1 cellular context compared by ENCODE assay signal in genomic region chr20:47021850-47022249, GRCh38.
TF ChIP-seq lines count a peak whose summit lies in the region.

No MANE protein-coding gene starts in this region.

TF ChIP-seq in HepG2, 621 proteins besides CTCF, POLR2A, EP300 and RAD21 (continued from another document and continues in another):
- TF ChIP-seq ZNF503 (CRISPR knock-in tag; IDR thresholded peaks at IDR 0.05), result 0 out of 2 replicates have a peak, but pooled peaks have one; percentile 34
- TF ChIP-seq REXO4 (CRISPR knock-in tag; IDR thresholded peaks at IDR 0.05; ENCODE audit: borderline replicate concordance), result no peak
- no peak; the same call in 1 of the 2 replicates for TF ChIP-seq HHEX (CRISPR knock-in tag; IDR thresholded peaks at IDR 0.05)
- TF ChIP-seq, protein P1, sequence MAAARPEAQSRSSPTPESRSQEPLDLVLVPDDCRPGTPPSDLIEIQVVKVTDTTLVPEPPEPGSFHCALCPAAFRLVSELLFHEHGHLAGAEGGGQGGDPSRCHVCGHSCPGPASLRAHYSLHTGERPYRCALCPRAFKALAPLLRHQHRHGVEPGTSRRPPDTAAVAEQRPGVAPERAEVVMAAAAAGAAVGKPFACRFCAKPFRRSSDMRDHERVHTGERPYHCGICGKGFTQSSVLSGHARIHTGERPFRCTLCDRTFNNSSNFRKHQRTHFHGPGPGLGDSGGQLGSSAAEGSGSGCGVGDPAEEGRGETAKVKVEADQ (CRISPR knock-in tag; IDR thresholded peaks at IDR 0.05; ENCODE audit: borderline replicate concordance), result no peak
- no peak for TF ChIP-seq LCORL (IDR thresholded peaks at IDR 0.05)
- 0 out of 2 replicates have a peak, but pooled peaks have one; percentile 30 for TF ChIP-seq LCORL (CRISPR knock-in tag; IDR thresholded peaks at IDR 0.05)
- TF ChIP-seq JUNB (CRISPR knock-in tag; IDR thresholded peaks at IDR 0.05; ENCODE audit: borderline replicate concordance), result no peak
- peak; percentile 16; the same call in 1 of the 2 replicates for TF ChIP-seq ZMYM3 (CRISPR knock-in tag; IDR thresholded peaks at IDR 0.05)
- peak; percentile 96 for TF ChIP-seq BCL6 (CRISPR knock-in tag; IDR thresholded peaks at IDR 0.05)
- TF ChIP-seq TRIM22 (IDR thresholded peaks at IDR 0.05), result no peak
- no peak for TF ChIP-seq NCOR1 (IDR thresholded peaks at IDR 0.05; ENCODE audit: borderline replicate concordance, low read length)
- peak; percentile 39; the same call in 1 of the 2 replicates for TF ChIP-seq SALL1 (CRISPR knock-in tag; IDR thresholded peaks at IDR 0.05)
- no peak for TF ChIP-seq PTBP1 (IDR thresholded peaks at IDR 0.05; ENCODE audit: low read depth, low read length, poor library complexity, severe bottlenecking)
- TF ChIP-seq HNF4A (CRISPR knock-in tag; IDR thresholded peaks at IDR 0.05), result peak; percentile 71
- TF ChIP-seq NR2F1 (CRISPR knock-in tag; IDR thresholded peaks at IDR 0.05), result peak; percentile 40 to 84; a peak in 3 of 4 replicates
- no peak for TF ChIP-seq FOXP1 (IDR thresholded peaks at IDR 0.05)
- 0 out of 2 replicates have a peak, but pooled peaks have one; percentile 23 for TF ChIP-seq FOXP1 (CRISPR knock-in tag; IDR thresholded peaks at IDR 0.05)
- TF ChIP-seq MED1 (CRISPR knock-in tag; IDR thresholded peaks at IDR 0.05), result peak; percentile 75
- TF ChIP-seq RCOR2 (CRISPR knock-in tag; IDR thresholded peaks at IDR 0.05), result peak; percentile 51; the same call in 1 of the 2 replicates
- peak; percentile 43; the same call in 1 of the 2 replicates for TF ChIP-seq IRF2 (CRISPR knock-in tag; IDR thresholded peaks at IDR 0.05)
- TF ChIP-seq ZNF589 (CRISPR knock-in tag; conservative IDR thresholded peaks at IDR 0.05), result no peak
- TF ChIP-seq NR2F6 (IDR thresholded peaks at IDR 0.05), result peak; percentile 59
- TF ChIP-seq NR2F6 (CRISPR knock-in tag; IDR thresholded peaks at IDR 0.05), result peak; percentile 86
- TF ChIP-seq ERF (CRISPR knock-in tag; IDR thresholded peaks at IDR 0.05), result 0 out of 2 replicates have a peak, but pooled peaks have one; percentile 31
- TF ChIP-seq, protein P2, sequence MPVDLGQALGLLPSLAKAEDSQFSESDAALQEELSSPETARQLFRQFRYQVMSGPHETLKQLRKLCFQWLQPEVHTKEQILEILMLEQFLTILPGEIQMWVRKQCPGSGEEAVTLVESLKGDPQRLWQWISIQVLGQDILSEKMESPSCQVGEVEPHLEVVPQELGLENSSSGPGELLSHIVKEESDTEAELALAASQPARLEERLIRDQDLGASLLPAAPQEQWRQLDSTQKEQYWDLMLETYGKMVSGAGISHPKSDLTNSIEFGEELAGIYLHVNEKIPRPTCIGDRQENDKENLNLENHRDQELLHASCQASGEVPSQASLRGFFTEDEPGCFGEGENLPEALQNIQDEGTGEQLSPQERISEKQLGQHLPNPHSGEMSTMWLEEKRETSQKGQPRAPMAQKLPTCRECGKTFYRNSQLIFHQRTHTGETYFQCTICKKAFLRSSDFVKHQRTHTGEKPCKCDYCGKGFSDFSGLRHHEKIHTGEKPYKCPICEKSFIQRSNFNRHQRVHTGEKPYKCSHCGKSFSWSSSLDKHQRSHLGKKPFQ (CRISPR knock-in tag; IDR thresholded peaks at IDR 0.05; ENCODE audit: insufficient replicate concordance), result peak; percentile 51
- TF ChIP-seq SAP130 (CRISPR knock-in tag; IDR thresholded peaks at IDR 0.05; ENCODE audit: low read depth), result peak; percentile 31; the same call in 1 of the 2 replicates
- no peak for TF ChIP-seq ONECUT2 (CRISPR knock-in tag; IDR thresholded peaks at IDR 0.05)
- TF ChIP-seq ZNF331 (CRISPR knock-in tag; IDR thresholded peaks at IDR 0.05), result peak; percentile 43; the same call in 1 of the 2 replicates
- TF ChIP-seq REL (CRISPR knock-in tag; conservative IDR thresholded peaks at IDR 0.05), result no peak
- TF ChIP-seq ZKSCAN8 (CRISPR knock-in tag; IDR thresholded peaks at IDR 0.05; ENCODE audit: borderline replicate concordance), result peak; percentile 20; the same call in 1 of the 2 replicates
- TF ChIP-seq ARID5B (CRISPR knock-in tag; IDR thresholded peaks at IDR 0.05), result peak; percentile 90
- TF ChIP-seq GLMP (CRISPR knock-in tag; IDR thresholded peaks at IDR 0.05; ENCODE audit: borderline replicate concordance), result no peak
- TF ChIP-seq FOSL2 (CRISPR knock-in tag; IDR thresholded peaks at IDR 0.05), result peak; percentile 27; the same call in 1 of the 2 replicates
- TF ChIP-seq ZSCAN9 (CRISPR knock-in tag; IDR thresholded peaks at IDR 0.05; ENCODE audit: borderline replicate concordance), result 0 out of 2 replicates have a peak, but pooled peaks have one; percentile 37
- 0 out of 2 replicates have a peak, but pooled peaks have one; percentile 45 for TF ChIP-seq ZNF615 (CRISPR knock-in tag; IDR thresholded peaks at IDR 0.05; ENCODE audit: borderline replicate concordance)
- no peak for TF ChIP-seq HNRNPH1 (optimal IDR thresholded peaks at IDR 0.05; ENCODE audit: low read depth, low read length)
- TF ChIP-seq ZNF775 (CRISPR knock-in tag; IDR thresholded peaks at IDR 0.05; ENCODE audit: borderline replicate concordance), result no peak
- TF ChIP-seq FOXO1 (CRISPR knock-in tag; IDR thresholded peaks at IDR 0.05), result peak; percentile 67; the same call in 1 of the 2 replicates
- peak; percentile 33; the same call in 1 of the 2 replicates for TF ChIP-seq TBX2 (CRISPR knock-in tag; IDR thresholded peaks at IDR 0.05; ENCODE audit: borderline replicate concordance)
- TF ChIP-seq ZNF703 (CRISPR knock-in tag; IDR thresholded peaks at IDR 0.05; ENCODE audit: borderline replicate concordance), result no peak
- TF ChIP-seq NCOA2 (CRISPR knock-in tag; IDR thresholded peaks at IDR 0.05), result peak; percentile 85
- peak; percentile 68; the same call in 1 of the 2 replicates for TF ChIP-seq HMG20A (CRISPR knock-in tag; IDR thresholded peaks at IDR 0.05; ENCODE audit: borderline replicate concordance)
- peak; percentile 85 for TF ChIP-seq MIXL1 (CRISPR knock-in tag; IDR thresholded peaks at IDR 0.05)
- TF ChIP-seq, protein P3, sequence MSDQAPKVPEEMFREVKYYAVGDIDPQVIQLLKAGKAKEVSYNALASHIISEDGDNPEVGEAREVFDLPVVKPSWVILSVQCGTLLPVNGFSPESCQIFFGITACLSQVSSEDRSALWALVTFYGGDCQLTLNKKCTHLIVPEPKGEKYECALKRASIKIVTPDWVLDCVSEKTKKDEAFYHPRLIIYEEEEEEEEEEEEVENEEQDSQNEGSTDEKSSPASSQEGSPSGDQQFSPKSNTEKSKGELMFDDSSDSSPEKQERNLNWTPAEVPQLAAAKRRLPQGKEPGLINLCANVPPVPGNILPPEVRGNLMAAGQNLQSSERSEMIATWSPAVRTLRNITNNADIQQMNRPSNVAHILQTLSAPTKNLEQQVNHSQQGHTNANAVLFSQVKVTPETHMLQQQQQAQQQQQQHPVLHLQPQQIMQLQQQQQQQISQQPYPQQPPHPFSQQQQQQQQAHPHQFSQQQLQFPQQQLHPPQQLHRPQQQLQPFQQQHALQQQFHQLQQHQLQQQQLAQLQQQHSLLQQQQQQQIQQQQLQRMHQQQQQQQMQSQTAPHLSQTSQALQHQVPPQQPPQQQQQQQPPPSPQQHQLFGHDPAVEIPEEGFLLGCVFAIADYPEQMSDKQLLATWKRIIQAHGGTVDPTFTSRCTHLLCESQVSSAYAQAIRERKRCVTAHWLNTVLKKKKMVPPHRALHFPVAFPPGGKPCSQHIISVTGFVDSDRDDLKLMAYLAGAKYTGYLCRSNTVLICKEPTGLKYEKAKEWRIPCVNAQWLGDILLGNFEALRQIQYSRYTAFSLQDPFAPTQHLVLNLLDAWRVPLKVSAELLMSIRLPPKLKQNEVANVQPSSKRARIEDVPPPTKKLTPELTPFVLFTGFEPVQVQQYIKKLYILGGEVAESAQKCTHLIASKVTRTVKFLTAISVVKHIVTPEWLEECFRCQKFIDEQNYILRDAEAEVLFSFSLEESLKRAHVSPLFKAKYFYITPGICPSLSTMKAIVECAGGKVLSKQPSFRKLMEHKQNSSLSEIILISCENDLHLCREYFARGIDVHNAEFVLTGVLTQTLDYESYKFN (CRISPR knock-in tag; conservative IDR thresholded peaks at IDR 0.05), result peak; percentile 54
- TF ChIP-seq ZFAT (CRISPR knock-in tag; conservative IDR thresholded peaks at IDR 0.05), result no peak
- 0 out of 2 replicates have a peak, but pooled peaks have one; percentile 44 for TF ChIP-seq KDM3A (CRISPR knock-in tag; IDR thresholded peaks at IDR 0.05; ENCODE audit: low read depth)
- TF ChIP-seq ZNF124 (CRISPR knock-in tag; IDR thresholded peaks at IDR 0.05), result no peak
- no peak for TF ChIP-seq KLF11 (CRISPR knock-in tag; IDR thresholded peaks at IDR 0.05)
- TF ChIP-seq RARG (CRISPR knock-in tag; IDR thresholded peaks at IDR 0.05; ENCODE audit: low read depth), result no peak
- TF ChIP-seq NR3C1 (CRISPR knock-in tag; IDR thresholded peaks at IDR 0.05), result no peak
- TF ChIP-seq ZNF101 (CRISPR knock-in tag; IDR thresholded peaks at IDR 0.05; ENCODE audit: borderline replicate concordance, low read depth), result no peak
- TF ChIP-seq IRX3 (CRISPR knock-in tag; IDR thresholded peaks at IDR 0.05; ENCODE audit: borderline replicate concordance, low read depth), result no peak
- TF ChIP-seq CREM (IDR thresholded peaks at IDR 0.05), result peak; percentile 14; the same call in 1 of the 2 replicates
- no peak for TF ChIP-seq CREM (CRISPR knock-in tag; IDR thresholded peaks at IDR 0.05)
- peak; percentile 66 for TF ChIP-seq GATAD2A (CRISPR knock-in tag; IDR thresholded peaks at IDR 0.05)
- TF ChIP-seq MIER3 (CRISPR knock-in tag; IDR thresholded peaks at IDR 0.05; ENCODE audit: borderline replicate concordance), result no peak
- no peak for TF ChIP-seq ZNF292 (CRISPR knock-in tag; IDR thresholded peaks at IDR 0.05; ENCODE audit: borderline replicate concordance, low read depth)
- TF ChIP-seq, protein P4, sequence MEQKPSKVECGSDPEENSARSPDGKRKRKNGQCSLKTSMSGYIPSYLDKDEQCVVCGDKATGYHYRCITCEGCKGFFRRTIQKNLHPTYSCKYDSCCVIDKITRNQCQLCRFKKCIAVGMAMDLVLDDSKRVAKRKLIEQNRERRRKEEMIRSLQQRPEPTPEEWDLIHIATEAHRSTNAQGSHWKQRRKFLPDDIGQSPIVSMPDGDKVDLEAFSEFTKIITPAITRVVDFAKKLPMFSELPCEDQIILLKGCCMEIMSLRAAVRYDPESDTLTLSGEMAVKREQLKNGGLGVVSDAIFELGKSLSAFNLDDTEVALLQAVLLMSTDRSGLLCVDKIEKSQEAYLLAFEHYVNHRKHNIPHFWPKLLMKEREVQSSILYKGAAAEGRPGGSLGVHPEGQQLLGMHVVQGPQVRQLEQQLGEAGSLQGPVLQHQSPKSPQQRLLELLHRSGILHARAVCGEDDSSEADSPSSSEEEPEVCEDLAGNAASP (CRISPR knock-in tag; IDR thresholded peaks at IDR 0.05; ENCODE audit: borderline replicate concordance), result peak; percentile 96
